In the genomic region with DNA sequence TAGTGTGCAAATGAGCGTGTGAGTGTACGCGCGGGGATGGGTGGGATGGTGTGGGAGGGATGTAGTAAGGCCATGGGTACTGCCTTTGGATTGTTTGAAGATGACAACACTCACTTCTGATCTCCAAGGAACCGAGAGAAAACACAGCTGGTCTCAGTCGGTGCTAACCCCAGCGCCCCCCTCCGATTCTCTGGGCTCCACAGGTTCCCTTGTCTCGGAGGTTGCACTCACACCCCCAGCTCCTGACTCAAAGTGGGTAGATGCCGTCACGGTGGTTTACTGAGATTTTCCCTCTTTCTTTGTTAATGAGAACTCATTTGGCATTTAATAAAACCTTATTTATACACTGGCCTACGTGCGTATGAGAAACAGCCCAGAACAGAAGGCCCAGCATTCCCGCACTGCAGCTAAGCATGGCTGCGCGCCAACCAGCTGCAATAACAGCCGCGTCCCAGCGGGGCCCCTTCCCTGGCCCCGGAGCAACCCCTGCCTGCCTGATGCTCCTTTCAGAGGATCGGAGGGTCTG, we compare ENCODE assay signal across 8 cellular contexts. TPM values are rescaled to one million over a fixed set of nuclear protein-coding genes. Genes with fewer than 3 reads are reported as not detected.
DNase-seq lines count a peak whose midpoint lies in the region; ATAC-seq and TF ChIP-seq lines count a peak whose summit lies in the region.

No MANE protein-coding gene starts in this region.

- no peak for ATAC-seq in effector memory CD8-positive, alpha-beta T cell (replicated peaks)

- no peaks in the 10 kb centered on the region for H3K36me3 ChIP-seq in muscle layer of colon (ENCODE audit: insufficient read depth, low read length)

- in situ Hi-C loops in ACHN (cut with HindIII; ENCODE audit: low pct_ligation_motif_present, low pct_unique_long_range_greater_than_20kb, low sequenced_read_pairs), result no loop called here

- no peak overlapping the region for H3K9ac ChIP-seq in muscle layer of colon (ENCODE audit: low read length)

- H3K27me3 ChIP-seq in muscle layer of colon (ENCODE audit: control insufficient read depth in 1 of 2, insufficient read depth in 2 of 2, low read length in 2 of 2), result peaks cover 0 to 3% of the 10 kb centered on the region in 2 donors

- peak overlapping the region; percentile 76 for H3K27ac ChIP-seq in muscle layer of colon (ENCODE audit: low read depth, low read length)

- H3K4me1 Mint-ChIP-seq in type B pancreatic cell (ENCODE audit: unreplicated experiment), result peaks cover 73% of the 10 kb centered on the region
- peaks cover 0 to 5% of the 10 kb centered on the region in 2 donors for H3K4me1 Mint-ChIP-seq in effector memory CD8-positive, alpha-beta T cell (ENCODE audit: low read depth in 2 of 2)

- peaks cover 42% of the 10 kb centered on the region for H3K4me1 ChIP-seq in muscle layer of colon (ENCODE audit: insufficient read depth, low read length)

- H3K27me3 Mint-ChIP-seq in type B pancreatic cell, result no peaks in the 10 kb centered on the region
- peaks cover 16 to 31% of the 10 kb centered on the region in 2 donors for H3K27me3 Mint-ChIP-seq in effector memory CD8-positive, alpha-beta T cell

- H3K4me3 ChIP-seq in fibroblast of mammary gland (ENCODE audit: control insufficient read depth, low read depth, low read length) (no peak overlapping the region), muscle layer of colon (ENCODE audit: low read depth in 1 of 2, low read length in 2 of 2) (peak overlapping the region; percentile 6 to 8)

- no peaks in the 10 kb centered on the region for H3K9me3 ChIP-seq in muscle layer of colon (ENCODE audit: low read length)

- peak; percentile 89 for DNase-seq in fibroblast of mammary gland (ENCODE audit: low read depth)
- DNase-seq in type B pancreatic cell (ENCODE audit: extremely low spot score, unreplicated experiment), result no peak
- DNase-seq in OCI-M1 (lab: John Stamatoyannopoulos, UW), result no peak
- no peak for DNase-seq in SIG-M5 (lab: John Stamatoyannopoulos, UW)
- DNase-seq in effector memory CD8-positive, alpha-beta T cell, result no peak
- no peak for DNase-seq in ACHN

- H3K36me3 Mint-ChIP-seq in type B pancreatic cell, result peaks cover 5% of the 10 kb centered on the region
- no peaks in the 10 kb centered on the region for H3K36me3 Mint-ChIP-seq in effector memory CD8-positive, alpha-beta T cell (ENCODE audit: insufficient read depth)

- peak overlapping the region; percentile 93 for H3K27ac Mint-ChIP-seq in type B pancreatic cell
- no peak overlapping the region for H3K27ac Mint-ChIP-seq in effector memory CD8-positive, alpha-beta T cell

- no peaks in the 10 kb centered on the region for H3K9me3 Mint-ChIP-seq in type B pancreatic cell
- H3K9me3 Mint-ChIP-seq in effector memory CD8-positive, alpha-beta T cell, result no peaks in the 10 kb centered on the region

- no peak overlapping the region for H3K4me3 Mint-ChIP-seq in type B pancreatic cell
- H3K4me3 Mint-ChIP-seq in effector memory CD8-positive, alpha-beta T cell, result no peak overlapping the region

- no peak for TF ChIP-seq CTCF in fibroblast of mammary gland (conservative IDR thresholded peaks at IDR 0.05; ENCODE audit: control insufficient read depth, insufficient read depth, low read depth, low read length)
- no peak for TF ChIP-seq CTCF in type B pancreatic cell (conservative IDR thresholded peaks at IDR 0.05)

TF ChIP-seq in PFSK-1, 5 proteins besides CTCF, POLR2A, EP300 and RAD21:
- TF ChIP-seq POLR2AphosphoS5 (IDR thresholded peaks at IDR 0.05; ENCODE audit: low read depth, low read length) (peak; percentile 25; the same call in 1 of the 2 replicates), FOXP2 (optimal IDR thresholded peaks at IDR 0.05; ENCODE audit: borderline replicate concordance, extremely low read depth, extremely low read length, insufficient read depth) (peak; percentile 67), TAF1 (IDR thresholded peaks at IDR 0.05; ENCODE audit: borderline replicate concordance, insufficient read depth, low read length) (no peak), SIN3A (IDR thresholded peaks at IDR 0.05; ENCODE audit: borderline replicate concordance, insufficient read depth, low read length) (no peak; the same call in 1 of the 2 replicates)
- TF ChIP-seq, protein P1, sequence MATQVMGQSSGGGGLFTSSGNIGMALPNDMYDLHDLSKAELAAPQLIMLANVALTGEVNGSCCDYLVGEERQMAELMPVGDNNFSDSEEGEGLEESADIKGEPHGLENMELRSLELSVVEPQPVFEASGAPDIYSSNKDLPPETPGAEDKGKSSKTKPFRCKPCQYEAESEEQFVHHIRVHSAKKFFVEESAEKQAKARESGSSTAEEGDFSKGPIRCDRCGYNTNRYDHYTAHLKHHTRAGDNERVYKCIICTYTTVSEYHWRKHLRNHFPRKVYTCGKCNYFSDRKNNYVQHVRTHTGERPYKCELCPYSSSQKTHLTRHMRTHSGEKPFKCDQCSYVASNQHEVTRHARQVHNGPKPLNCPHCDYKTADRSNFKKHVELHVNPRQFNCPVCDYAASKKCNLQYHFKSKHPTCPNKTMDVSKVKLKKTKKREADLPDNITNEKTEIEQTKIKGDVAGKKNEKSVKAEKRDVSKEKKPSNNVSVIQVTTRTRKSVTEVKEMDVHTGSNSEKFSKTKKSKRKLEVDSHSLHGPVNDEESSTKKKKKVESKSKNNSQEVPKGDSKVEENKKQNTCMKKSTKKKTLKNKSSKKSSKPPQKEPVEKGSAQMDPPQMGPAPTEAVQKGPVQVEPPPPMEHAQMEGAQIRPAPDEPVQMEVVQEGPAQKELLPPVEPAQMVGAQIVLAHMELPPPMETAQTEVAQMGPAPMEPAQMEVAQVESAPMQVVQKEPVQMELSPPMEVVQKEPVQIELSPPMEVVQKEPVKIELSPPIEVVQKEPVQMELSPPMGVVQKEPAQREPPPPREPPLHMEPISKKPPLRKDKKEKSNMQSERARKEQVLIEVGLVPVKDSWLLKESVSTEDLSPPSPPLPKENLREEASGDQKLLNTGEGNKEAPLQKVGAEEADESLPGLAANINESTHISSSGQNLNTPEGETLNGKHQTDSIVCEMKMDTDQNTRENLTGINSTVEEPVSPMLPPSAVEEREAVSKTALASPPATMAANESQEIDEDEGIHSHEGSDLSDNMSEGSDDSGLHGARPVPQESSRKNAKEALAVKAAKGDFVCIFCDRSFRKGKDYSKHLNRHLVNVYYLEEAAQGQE (IDR thresholded peaks at IDR 0.05; ENCODE audit: insufficient read depth in 1 of 2, low read depth in 2 of 2, low read length in 2 of 2), result no peak

RNA-seq across cellular contexts. Expression of gene ABCA4, which starts 25.8 kb away (rescaled TPM):
- 1.4 TPM for polyA plus RNA-seq in PFSK-1 (2012; ENCODE audit: insufficient read length, low read depth)
- total RNA-seq in type B pancreatic cell (ENCODE audit: low replicate concordance), result 3.2 and 6.4 TPM in 2 replicates
